9 cellular contexts compared by ENCODE assay signal in genomic region chrX:9899640-9900075, GRCh38.
DNase-seq lines count a peak whose midpoint lies in the region; ATAC-seq and TF ChIP-seq lines count a peak whose summit lies in the region.
"Had no signal": no experiment of that assay in that cellular context is flagged by ENCODE, and none has a peak within 500 bp of the region (broad histone marks: within the 10 kb centered on the region; RNA-seq: fewer than 3 reads in every experiment).

No MANE protein-coding gene starts in this region.

- peak; percentile 24 for DNase-seq in ELR (ENCODE audit: low read depth)
- peak; percentile 82 for DNase-seq in choroid plexus epithelial cell (ENCODE audit: low read depth)
- DNase-seq in osteocyte (ENCODE audit: extremely low spot score, unreplicated experiment) = no peak
- no peak for DNase-seq in cerebellar nuclear complex (lab: John Stamatoyannopoulos, UW)
- no peak for DNase-seq in NCI-H748 (lab: John Stamatoyannopoulos, UW; ENCODE audit: unreplicated experiment)
- no peak for DNase-seq in GM20000 (ENCODE audit: low spot score)
- DNase-seq: transverse colon had no signal

- TF ChIP-seq CTCF in choroid plexus epithelial cell (conservative IDR thresholded peaks at IDR 0.05; ENCODE audit: low read depth, low read length) = no peak
- no peak for TF ChIP-seq CTCF in osteocyte (IDR thresholded peaks at IDR 0.05)
- no peak for TF ChIP-seq CTCF in GM20000 (IDR thresholded peaks at IDR 0.05; ENCODE audit: extremely low read depth, missing control alignments)

- H3K27ac Mint-ChIP-seq in osteocyte (ENCODE audit: unreplicated experiment) = peak overlapping the region; percentile 98

- no peaks in the 10 kb centered on the region for H3K27me3 Mint-ChIP-seq in osteocyte (ENCODE audit: unreplicated experiment)

- H3K4me1 Mint-ChIP-seq in osteocyte (ENCODE audit: unreplicated experiment) = peaks cover 65% of the 10 kb centered on the region

- peak; percentile 69 for ATAC-seq in HG02885 (IDR thresholded peaks at IDR 0.05; ENCODE audit: poor library complexity, unreplicated experiment)

- peaks cover 10% of the 10 kb centered on the region for H3K9me3 Mint-ChIP-seq in osteocyte (ENCODE audit: unreplicated experiment)

- H3K36me3 Mint-ChIP-seq in osteocyte (ENCODE audit: unreplicated experiment) = no peaks in the 10 kb centered on the region

- H3K4me3 Mint-ChIP-seq in osteocyte (ENCODE audit: unreplicated experiment) = peak overlapping the region; percentile 16

- H3K4me3 ChIP-seq in choroid plexus epithelial cell (ENCODE audit: low read depth, low read length) = no peak overlapping the region
- H3K4me3 ChIP-seq: skin epidermis, transverse colon had no signal

Comparison
In these comparisons a context has a peak if more than half of its experiments do, and no peak if none do; other contexts are left out.
1. DNase-seq: peak in ELR (single experiment) and choroid plexus epithelial cell (single experiment); none in osteocyte (single experiment), cerebellar nuclear complex (0 of 2), NCI-H748 (single experiment) and GM20000 (single experiment).